ENCODE assay signal across 21 cellular contexts in the genomic region with DNA sequence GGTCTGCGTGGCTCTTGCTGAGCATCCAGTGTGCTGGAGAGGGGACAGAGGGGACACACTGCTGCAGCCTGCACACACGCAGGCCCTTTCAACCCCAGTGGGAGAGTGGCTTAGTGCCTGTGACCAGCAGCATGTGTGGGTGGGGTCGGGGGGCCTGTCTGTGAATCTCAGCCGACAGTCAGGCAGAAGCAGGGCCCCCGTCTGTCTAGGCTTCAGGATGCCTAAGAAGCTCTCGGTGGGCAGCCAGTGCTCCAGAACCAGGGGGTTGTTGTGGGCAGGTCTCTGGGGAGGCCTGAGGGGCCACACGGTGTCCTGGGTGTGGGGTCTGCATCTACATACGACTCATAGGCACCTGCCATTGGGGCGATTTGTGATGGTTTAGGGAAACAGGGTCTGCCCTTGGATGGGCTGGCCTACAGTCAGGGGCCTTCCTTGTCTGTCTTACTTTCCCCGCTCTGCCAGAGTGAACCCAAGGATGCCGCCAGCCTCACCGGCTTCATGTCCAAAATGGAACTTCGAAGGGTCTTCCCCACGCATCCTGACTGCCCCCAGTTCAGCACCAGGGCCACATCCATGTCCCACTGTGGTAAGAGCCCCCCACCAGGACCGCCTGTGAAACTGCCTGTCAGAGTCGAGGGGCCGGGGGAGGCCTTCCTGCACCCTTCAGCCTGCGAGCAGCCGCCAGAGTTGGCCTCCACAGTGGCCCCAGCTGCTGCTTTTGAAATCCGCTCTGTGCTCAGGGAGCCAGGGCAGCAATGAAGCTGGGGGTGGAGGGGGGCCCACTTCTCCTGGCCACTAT. TPM values are rescaled to one million over a fixed set of nuclear protein-coding genes. Genes with fewer than 3 reads are reported as not detected.
DNase-seq lines count a peak whose midpoint lies in the region; ATAC-seq and TF ChIP-seq lines count a peak whose summit lies in the region.
"Had no signal": no experiment of that assay in that cellular context is flagged by ENCODE, and none has a peak within 500 bp of the region (broad histone marks: within the 10 kb centered on the region; RNA-seq: fewer than 3 reads in every experiment).

No MANE protein-coding gene starts in this region.

- peak overlapping the region in 1 of 7 donors; percentile 15 for H3K27ac Mint-ChIP-seq in CD14-positive monocyte
- H3K27ac Mint-ChIP-seq in endodermal cell = no peak overlapping the region
- H3K27ac Mint-ChIP-seq: CD4-positive, alpha-beta T cell; CD8-positive, alpha-beta T cell had no signal

- H3K27me3 Mint-ChIP-seq in CD14-positive monocyte (ENCODE audit: low read depth in 3 of 3) (peaks cover 6 to 12% (median 8%) of the 10 kb centered on the region in 3 donors), endodermal cell (ENCODE audit: insufficient read depth) (peaks cover 41% of the 10 kb centered on the region)

- H2BK120ac ChIP-seq in neuronal stem cell (ENCODE audit: low read depth, low read length) = no peak overlapping the region

- 80 to 90% methylated on average over 10 to 20 of the region's 20 CpGs for WGBS in endodermal cell (ENCODE audit: insufficient coverage in 1 of 2, insufficient read length in 1 of 2), 2 experiments
- no CpG with 5 or more reads among the region's 20 CpGs for WGBS in neuronal stem cell (ENCODE audit: extremely low coverage in 2 of 2, insufficient read length in 2 of 2, insufficient replicate concordance in 1 of 2), 2 donors

- no peaks in the 10 kb centered on the region for H3K36me3 Mint-ChIP-seq in CD14-positive monocyte
- H3K36me3 Mint-ChIP-seq in endodermal cell (ENCODE audit: low read depth) = no peaks in the 10 kb centered on the region
- H3K36me3 Mint-ChIP-seq: CD8-positive, alpha-beta T cell had no signal

- H3K27me3 ChIP-seq in RWPE2 (ENCODE audit: insufficient read depth, poor library complexity, severe bottlenecking) (peaks cover 12% of the 10 kb centered on the region), endodermal cell (ENCODE audit: control insufficient read depth, insufficient read depth, low read length, poor library complexity, severe bottlenecking) (peaks cover 12% of the 10 kb centered on the region), neuronal stem cell (ENCODE audit: control insufficient read depth in 3 of 3, insufficient read depth in 3 of 3, low read depth in 1 of 3, low read length in 3 of 3) (peaks cover 0 to 44% (median 4%) of the 10 kb centered on the region in 3 experiments), HAP-1 (ENCODE audit: low read depth) (peaks cover 41% of the 10 kb centered on the region)
- H3K27me3 ChIP-seq: BLaER1 had no signal

- ATAC-seq in RWPE2 (ENCODE audit: low read depth) = no peak
- ATAC-seq in GM21717 (IDR thresholded peaks at IDR 0.05; ENCODE audit: unreplicated experiment) = no peak
- no peak for ATAC-seq in HG02571 (IDR thresholded peaks at IDR 0.05; ENCODE audit: unreplicated experiment)
- ATAC-seq: CD8-positive, alpha-beta T cell had no signal

- TF ChIP-seq CTCF in CD14-positive monocyte (IDR thresholded peaks at IDR 0.05) = no peak
- TF ChIP-seq CTCF in RWPE2 (IDR thresholded peaks at IDR 0.05; ENCODE audit: poor library complexity, severe bottlenecking) = no peak
- no peak for TF ChIP-seq CTCF in endodermal cell (conservative IDR thresholded peaks at IDR 0.05)

- no peak overlapping the region for H2BK5ac ChIP-seq in neuronal stem cell (ENCODE audit: low read length)

- DNase-seq in CD14-positive monocyte (ENCODE audit: low spot score) (peak; percentile 30), RWPE2 (ENCODE audit: low spot score) (peak; percentile 55), endodermal cell (peak; percentile 35), neuronal stem cell (ENCODE audit: low spot score) (no peak), NCI-H510A (lab: John Stamatoyannopoulos, UW) (no peak), HAP-1 (ENCODE audit: low spot score in 2 of 2) (no peak)
- DNase-seq: 8988T; ACHN; BE2C; C1 segment of cervical spinal cord; Caco-2; Calu3; CD4-positive, alpha-beta T cell; DMS79 treated with DMSO at 0.1 percent for 48 hours; GF-D8 had no signal

- H3K4me2 ChIP-seq in neuronal stem cell (ENCODE audit: insufficient read depth, low read length, poor library complexity, severe bottlenecking) = no peak overlapping the region
- H3K4me2 ChIP-seq: BLaER1 had no signal

- H3K9me3 Mint-ChIP-seq in CD14-positive monocyte = peaks cover 0 to 3% (median 0%) of the 10 kb centered on the region in 7 donors
- no peaks in the 10 kb centered on the region for H3K9me3 Mint-ChIP-seq in endodermal cell
- H3K9me3 Mint-ChIP-seq: CD4-positive, alpha-beta T cell; CD8-positive, alpha-beta T cell had no signal

- H3K4me1 ChIP-seq in RWPE2 (ENCODE audit: insufficient read depth, poor library complexity, severe bottlenecking) (no peaks in the 10 kb centered on the region), endodermal cell (ENCODE audit: control insufficient read depth, insufficient read depth, low read length) (no peaks in the 10 kb centered on the region), neuronal stem cell (ENCODE audit: control insufficient read depth in 2 of 2, insufficient read depth in 1 of 2, low read depth in 1 of 2, low read length in 2 of 2) (no peaks in the 10 kb centered on the region), HAP-1 (no peaks in the 10 kb centered on the region)
- H3K4me1 ChIP-seq: BE2C, Caco-2 had no signal

- H3K36me3 ChIP-seq in RWPE2 (ENCODE audit: low read depth) (no peaks in the 10 kb centered on the region), endodermal cell (ENCODE audit: control insufficient read depth, insufficient read depth, low read length) (no peaks in the 10 kb centered on the region), neuronal stem cell (replicated peaks in 1 of 2; ENCODE audit: control insufficient read depth in 2 of 2, insufficient read depth in 2 of 2, low read length in 2 of 2) (no peaks in the 10 kb centered on the region), HAP-1 (replicated peaks) (no peaks in the 10 kb centered on the region)
- H3K36me3 ChIP-seq: BE2C, BLaER1 had no signal

- H3K4me3 Mint-ChIP-seq in CD14-positive monocyte (no peak overlapping the region), endodermal cell (no peak overlapping the region)
- H3K4me3 Mint-ChIP-seq: CD4-positive, alpha-beta T cell; CD8-positive, alpha-beta T cell had no signal

- in situ Hi-C loops in HAP-1 (cut with MboI; ENCODE audit: low sequenced_read_pairs) = no loop called here

- no peak overlapping the region for H3K14ac ChIP-seq in neuronal stem cell (ENCODE audit: low read length)

- H3K9ac ChIP-seq in endodermal cell (ENCODE audit: extremely low read depth, low read length, poor library complexity, severe bottlenecking) = no peak overlapping the region
- H3K9ac ChIP-seq in neuronal stem cell (ENCODE audit: low read depth, low read length, poor library complexity) = peak overlapping the region; percentile 1
- H3K9ac ChIP-seq: BLaER1 had no signal

- H2BK12ac ChIP-seq in neuronal stem cell (ENCODE audit: low read length) = no peak overlapping the region

- no peak overlapping the region for H2AFZ ChIP-seq in neuronal stem cell (ENCODE audit: low read length)

- H3K4ac ChIP-seq in neuronal stem cell (ENCODE audit: low read length) = no peak overlapping the region

- H4K8ac ChIP-seq in neuronal stem cell (ENCODE audit: low read depth, low read length) = no peak overlapping the region

- no peaks in the 10 kb centered on the region for H3K4me1 Mint-ChIP-seq in CD14-positive monocyte
- no peaks in the 10 kb centered on the region for H3K4me1 Mint-ChIP-seq in endodermal cell

- no peak overlapping the region for H2BK15ac ChIP-seq in neuronal stem cell (ENCODE audit: low read length)

- no peak overlapping the region for H4K91ac ChIP-seq in neuronal stem cell (ENCODE audit: low read depth, low read length, poor library complexity)

- no peak overlapping the region for H2AK5ac ChIP-seq in neuronal stem cell (ENCODE audit: low read depth, low read length)

- H3K27ac ChIP-seq in RWPE2 (ENCODE audit: poor library complexity, severe bottlenecking) (no peak overlapping the region), endodermal cell (ENCODE audit: low read depth, low read length) (no peak overlapping the region), neuronal stem cell (replicated peaks; ENCODE audit: low read length) (no peak overlapping the region)
- H3K27ac ChIP-seq: BLaER1 had no signal

- H3K18ac ChIP-seq in neuronal stem cell (ENCODE audit: low read length) = no peak overlapping the region

- H3K79me1 ChIP-seq in neuronal stem cell (ENCODE audit: low read depth, low read length) = peaks cover 2% of the 10 kb centered on the region

- intact Hi-C loops in CD14-positive monocyte (cut with micrococcal nuclease) = no loop called here

- H3K9me3 ChIP-seq in RWPE2 (ENCODE audit: severe bottlenecking) (no peaks in the 10 kb centered on the region), endodermal cell (ENCODE audit: control insufficient read depth, low read length) (no peaks in the 10 kb centered on the region), neuronal stem cell (replicated peaks in 1 of 2; ENCODE audit: control insufficient read depth in 2 of 2, insufficient read depth in 1 of 2, low read depth in 1 of 2, low read length in 2 of 2) (no peaks in the 10 kb centered on the region), HAP-1 (no peaks in the 10 kb centered on the region)
- H3K9me3 ChIP-seq: BE2C, BLaER1, Caco-2 had no signal

- no peak overlapping the region for H3K23ac ChIP-seq in neuronal stem cell (ENCODE audit: low read depth, low read length, poor library complexity)

- H3K4me3 ChIP-seq in RWPE2 (ENCODE audit: severe bottlenecking) (no peak overlapping the region), endodermal cell (ENCODE audit: low read length) (no peak overlapping the region), neuronal stem cell (ENCODE audit: low read length in 2 of 2) (no peak overlapping the region), HAP-1 (no peak overlapping the region)
- H3K4me3 ChIP-seq: BLaER1 had no signal

RNA-seq across cellular contexts. Expression of a gene that starts 1.6 kb away (rescaled TPM):
- not detected for polyA plus RNA-seq in CD14-positive monocyte
- total RNA-seq in endodermal cell = not detected
- not detected for polyA plus RNA-seq in endodermal cell (2013, experiment 1 of 2)
- polyA plus RNA-seq in endodermal cell (2013, experiment 2 of 2) = not detected
- polyA plus RNA-seq in neuronal stem cell (2013, experiment 1 of 2) = not detected
- polyA plus RNA-seq in neuronal stem cell (2013, experiment 2 of 2) = not detected
- total RNA-seq: A673; Caco-2; Calu3; CD4-positive, alpha-beta T cell; CD8-positive, alpha-beta T cell had no signal
- polyA plus RNA-seq: AG04450 had no signal

RNA-seq across cellular contexts. Expression of a gene that starts 18.7 kb away (rescaled TPM):
- 1 to 10 TPM; 1.1 to 1.4 TPM for polyA plus RNA-seq in CD14-positive monocyte
- 10 to 100 TPM; 11.1 to 15.0 TPM for total RNA-seq in endodermal cell
- polyA plus RNA-seq in endodermal cell (2013, experiment 1 of 2) = 8.3 TPM
- polyA plus RNA-seq in endodermal cell (2013, experiment 2 of 2) = 6.1 TPM
- polyA plus RNA-seq in neuronal stem cell (2013, experiment 1 of 2) = 5.8 TPM
- polyA plus RNA-seq in neuronal stem cell (2013, experiment 2 of 2) = 5.6 TPM

RNA-seq across cellular contexts. Expression of a gene that starts 42.4 kb away (rescaled TPM):
- polyA plus RNA-seq in CD14-positive monocyte = 10 to 100 TPM; 18.0 to 24.8 TPM
- 10 to 100 TPM; 49.9 to 59.7 TPM for total RNA-seq in endodermal cell
- 33.6 TPM for polyA plus RNA-seq in endodermal cell (2013, experiment 1 of 2)
- polyA plus RNA-seq in endodermal cell (2013, experiment 2 of 2) = 31.0 TPM
- polyA plus RNA-seq in neuronal stem cell (2013, experiment 1 of 2) = 19.7 TPM
- 18.6 TPM for polyA plus RNA-seq in neuronal stem cell (2013, experiment 2 of 2)

Comparison
In these comparisons a context has a peak if more than half of its experiments do, and no peak if none do; other contexts are left out.
1. DNase-seq: peak in CD14-positive monocyte (single experiment), RWPE2 (single experiment) and endodermal cell (single experiment); none in neuronal stem cell (single experiment), NCI-H510A (single experiment) and HAP-1 (0 of 2).